In genomic region chr3:149608987-149609386, GRCh38 we compare ENCODE assay signal across 1 cellular context.
TF ChIP-seq lines count a peak whose summit lies in the region.

No MANE protein-coding gene starts in this region.

TF ChIP-seq in IMR-90, 13 proteins besides CTCF, POLR2A, EP300 and RAD21:
- TF ChIP-seq SMC3 (IDR thresholded peaks at IDR 0.05; ENCODE audit: low read depth, low read length) (no peak), MXI1 (IDR thresholded peaks at IDR 0.05; ENCODE audit: borderline replicate concordance, low read depth, low read length) (no peak), CEBPB (IDR thresholded peaks at IDR 0.05; ENCODE audit: low read depth, low read length) (no peak), RCOR1 (IDR thresholded peaks at IDR 0.05; ENCODE audit: insufficient replicate concordance, low read length) (no peak), MAFK (IDR thresholded peaks at IDR 0.05; ENCODE audit: low read depth, low read length) (no peak), NFE2L2 (IDR thresholded peaks at IDR 0.05; ENCODE audit: low read depth, low read length) (no peak), RFX5 (IDR thresholded peaks at IDR 0.05; ENCODE audit: low read depth, low read length) (no peak), ELK1 (IDR thresholded peaks at IDR 0.05; ENCODE audit: borderline replicate concordance, low read depth, low read length) (no peak), BHLHE40 (IDR thresholded peaks at IDR 0.05; ENCODE audit: low read depth, low read length) (no peak), MAZ (IDR thresholded peaks at IDR 0.05; ENCODE audit: borderline replicate concordance, low read depth, low read length) (no peak), FOS (IDR thresholded peaks at IDR 0.05; ENCODE audit: low read depth, low read length) (no peak), CHD1 (IDR thresholded peaks at IDR 0.05; ENCODE audit: low read depth, low read length) (no peak)
- TF ChIP-seq, protein P1, sequence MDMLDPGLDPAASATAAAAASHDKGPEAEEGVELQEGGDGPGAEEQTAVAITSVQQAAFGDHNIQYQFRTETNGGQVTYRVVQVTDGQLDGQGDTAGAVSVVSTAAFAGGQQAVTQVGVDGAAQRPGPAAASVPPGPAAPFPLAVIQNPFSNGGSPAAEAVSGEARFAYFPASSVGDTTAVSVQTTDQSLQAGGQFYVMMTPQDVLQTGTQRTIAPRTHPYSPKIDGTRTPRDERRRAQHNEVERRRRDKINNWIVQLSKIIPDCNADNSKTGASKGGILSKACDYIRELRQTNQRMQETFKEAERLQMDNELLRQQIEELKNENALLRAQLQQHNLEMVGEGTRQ (IDR thresholded peaks at IDR 0.05; ENCODE audit: low read depth, low read length) = no peak
